In the genomic region with DNA sequence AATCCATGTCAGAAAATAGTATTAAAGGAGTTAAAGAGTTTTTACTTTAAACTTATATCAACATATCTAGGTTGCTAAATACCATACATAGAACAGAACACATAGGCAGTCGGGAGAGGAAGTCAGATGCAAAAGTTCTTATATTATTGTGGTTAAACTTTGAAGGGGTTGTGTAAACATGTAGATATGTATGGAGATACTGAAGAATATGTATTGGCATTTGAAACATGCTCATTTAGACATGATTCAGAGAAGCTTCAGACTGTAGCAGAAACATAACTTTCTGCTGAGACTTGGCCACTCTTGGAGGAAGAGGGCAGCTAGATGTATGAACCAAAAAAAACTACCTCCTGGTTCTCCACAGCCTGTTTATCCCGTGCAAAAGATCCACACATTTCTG, we compare ENCODE assay signal across 25 cellular contexts.
A peak's percentile ranks its signal among the peaks of the same experiment; 100 is the strongest.
DNase-seq lines count a peak whose midpoint lies in the region; ATAC-seq and TF ChIP-seq lines count a peak whose summit lies in the region.
"Had no signal": no experiment of that assay in that cellular context is flagged by ENCODE, and none has a peak within 500 bp of the region (broad histone marks: within the 10 kb centered on the region; RNA-seq: fewer than 3 reads in every experiment).

No MANE protein-coding gene starts in this region.

- H3K4me3 ChIP-seq in AG10803 (ENCODE audit: low read length) (no peak overlapping the region), brain microvascular endothelial cell (ENCODE audit: low read depth, low read length) (no peak overlapping the region), mesendoderm (ENCODE audit: low read length) (no peak overlapping the region)
- H3K4me3 ChIP-seq: body of pancreas, colonic mucosa, Peyer's patch, right lobe of liver, SJSA1, upper lobe of right lung had no signal

- no peaks in the 10 kb centered on the region for H3K79me2 ChIP-seq in mesendoderm (ENCODE audit: control insufficient read depth, insufficient read depth, low read length)

- H3K56ac ChIP-seq in mesendoderm (ENCODE audit: low read length), result no peak overlapping the region

- no peak overlapping the region for H4K8ac ChIP-seq in mesendoderm (ENCODE audit: low read depth, low read length)

- H3K27me3 ChIP-seq in brain microvascular endothelial cell (replicated peaks), result no peaks in the 10 kb centered on the region
- H3K27me3 ChIP-seq in mesendoderm (ENCODE audit: insufficient read depth, low read length, poor library complexity), result no peaks in the 10 kb centered on the region
- H3K27me3 ChIP-seq: body of pancreas, colonic mucosa, Peyer's patch, right lobe of liver, SJSA1, upper lobe of right lung had no signal

- H3K36me3 ChIP-seq in brain microvascular endothelial cell (replicated peaks), result no peaks in the 10 kb centered on the region
- H3K36me3 ChIP-seq in mesendoderm (ENCODE audit: control insufficient read depth, insufficient read depth, low read length), result no peaks in the 10 kb centered on the region
- H3K36me3 ChIP-seq: colonic mucosa, Peyer's patch, right lobe of liver, SJSA1, upper lobe of right lung had no signal

- H3K27ac ChIP-seq in brain microvascular endothelial cell, result peak overlapping the region; percentile 46
- H3K27ac ChIP-seq in mesendoderm (ENCODE audit: low read depth, low read length), result no peak overlapping the region
- H3K27ac ChIP-seq: body of pancreas, C4-2B, colonic mucosa, Peyer's patch, right lobe of liver, upper lobe of right lung had no signal

- no peak overlapping the region for H3K18ac ChIP-seq in mesendoderm (ENCODE audit: low read length)

- no peak overlapping the region for H4K5ac ChIP-seq in mesendoderm (ENCODE audit: low read length)

- TF ChIP-seq CTCF in AG10803 (conservative IDR thresholded peaks at IDR 0.05; ENCODE audit: low read length), result no peak
- no peak for TF ChIP-seq CTCF in brain microvascular endothelial cell (IDR thresholded peaks at IDR 0.05; ENCODE audit: low read depth, low read length, missing control alignments)

- in situ Hi-C loops in brain microvascular endothelial cell (cut with HindIII; ENCODE audit: low pct_ligation_motif_present, low sequenced_read_pairs), result no loop called here

- H2BK120ac ChIP-seq in mesendoderm (ENCODE audit: low read depth, low read length), result no peak overlapping the region

- H2BK5ac ChIP-seq in mesendoderm (ENCODE audit: low read length), result no peak overlapping the region

- no peaks in the 10 kb centered on the region for H3K79me1 ChIP-seq in mesendoderm (ENCODE audit: low read length)

- H3K4me1 ChIP-seq in mesendoderm (ENCODE audit: control insufficient read depth, low read depth, low read length), result no peaks in the 10 kb centered on the region
- H3K4me1 ChIP-seq: body of pancreas, colonic mucosa, Peyer's patch, right lobe of liver, upper lobe of right lung had no signal

- H2AK5ac ChIP-seq in mesendoderm (ENCODE audit: low read length), result no peak overlapping the region

- no peak overlapping the region for H3K4me2 ChIP-seq in mesendoderm (ENCODE audit: low read length)

- no peak overlapping the region for H3K4ac ChIP-seq in mesendoderm (ENCODE audit: low read depth, low read length)

- no peak overlapping the region for H3K9ac ChIP-seq in mesendoderm (ENCODE audit: low read length)

- no CpG with 5 or more reads among the region's 2 CpGs for WGBS in mesendoderm (ENCODE audit: extremely low coverage, insufficient coverage, low lambda C conversion rate)

- no peak for ATAC-seq in GM18502 (IDR thresholded peaks at IDR 0.05; ENCODE audit: poor library complexity, unreplicated experiment)
- ATAC-seq: activated T-cell treated with anti-CD3 and anti-CD28 coated beads, Interleukin-2, amount 50 U/mL, for 72 hours; body of pancreas; HCT116; left ventricle myocardium superior; right lobe of liver; T-helper 17 cell; upper lobe of right lung had no signal

- H2BK15ac ChIP-seq in mesendoderm (replicated peaks; ENCODE audit: low read depth), result no peak overlapping the region

- H3K23ac ChIP-seq in mesendoderm (ENCODE audit: low read length), result no peak overlapping the region

- DNase-seq in AG10803 (ENCODE audit: low read depth), result peak; percentile 8
- peak; percentile 38 for DNase-seq in LHCN-M2 (ENCODE audit: low read depth)
- peak; percentile 57 for DNase-seq in brain microvascular endothelial cell
- DNase-seq in iris pigment epithelial cell (ENCODE audit: low read depth), result peak; percentile 80
- no peak for DNase-seq in mesendoderm
- DNase-seq in RPMI8226, result no peak
- DNase-seq in dedifferentiated amniotic fluid mesenchymal stem cell (ENCODE audit: extremely low spot score), result no peak
- DNase-seq: activated CD4-positive, alpha-beta T cell treated with anti-CD3 and anti-CD28 coated beads, Interleukin-2, amount 10 ng/mL, durations not matched to agents 24 days and 14 days; activated naive CD4-positive, alpha-beta T cell treated with anti-CD3 and anti-CD28 coated beads, Interleukin-2, amount 10 ng/mL, durations not matched to agents 7 days and 5 days; activated T-cell treated with anti-CD3 and anti-CD28 coated beads, Interleukin-2, amount 50 U/mL, for 72 hours; body of pancreas; colonic mucosa; GDM1; left ventricle myocardium superior; NCI-H187 treated with DMSO at 0.1 percent for 48 hours; NK-92 treated with Interleukin-12 subunit alpha and Interleukin-12 subunit beta, amount 100 ng/mL, for 24 hours; Peyer's patch; posterior cingulate gyrus; right lobe of liver; T-helper 17 cell; upper lobe of right lung had no signal

Comparison
In these comparisons a context has a peak if more than half of its experiments do, and no peak if none do; other contexts are left out.
1. DNase-seq: peak in AG10803 (single experiment), LHCN-M2 (single experiment), brain microvascular endothelial cell (single experiment) and iris pigment epithelial cell (single experiment); none in mesendoderm (single experiment), RPMI8226 (single experiment) and dedifferentiated amniotic fluid mesenchymal stem cell (single experiment).